1 cellular context compared by ENCODE assay signal in the genomic region with DNA sequence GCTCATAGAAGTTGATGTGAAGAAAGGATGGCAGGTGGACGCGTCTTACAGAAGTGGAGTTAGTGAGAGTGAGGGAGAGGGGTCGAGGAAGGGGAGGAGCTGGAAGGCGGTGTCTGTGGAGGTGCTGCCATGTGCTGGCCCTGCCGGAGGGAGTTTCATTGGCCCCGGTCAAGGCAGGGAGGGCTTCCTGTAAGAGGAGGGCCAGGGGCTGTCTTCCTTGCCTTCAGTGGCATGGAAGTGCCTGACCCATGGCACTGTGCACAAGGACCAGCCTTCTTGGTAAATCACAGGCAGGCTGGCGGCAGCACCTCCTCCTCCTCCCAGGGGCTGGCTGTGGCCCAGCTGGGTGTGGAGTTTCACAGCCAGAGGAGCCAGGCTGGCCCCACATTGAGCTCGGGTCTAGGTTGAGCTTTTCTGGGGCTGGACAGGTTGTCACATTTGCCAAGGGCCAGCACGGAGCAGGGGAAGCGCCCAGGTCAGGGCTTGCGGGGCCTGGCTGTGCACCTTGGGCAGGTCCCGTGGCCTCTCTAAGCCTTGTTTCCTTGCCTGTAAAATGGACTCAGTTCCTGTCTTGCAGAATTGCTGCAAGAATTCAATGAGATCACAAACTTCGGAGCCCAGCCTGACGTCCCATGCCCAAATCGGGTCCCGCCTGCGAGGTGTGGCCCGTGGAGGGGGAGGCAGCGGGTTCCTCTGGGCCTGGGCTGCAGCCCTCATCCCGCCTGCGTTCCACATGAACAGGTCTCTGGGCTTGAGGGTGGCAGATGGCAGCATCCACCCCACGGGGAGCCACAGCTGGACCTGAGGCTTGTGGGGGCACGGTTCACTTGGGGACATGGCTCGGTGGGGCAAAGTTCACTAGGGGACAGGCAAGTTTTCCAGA.
TF ChIP-seq lines count a peak whose summit lies in the region.

No MANE protein-coding gene starts in this region.

TF ChIP-seq in Ishikawa, 13 proteins besides CTCF, POLR2A, EP300 and RAD21 (continued from another document):
- TF ChIP-seq, protein P1, sequence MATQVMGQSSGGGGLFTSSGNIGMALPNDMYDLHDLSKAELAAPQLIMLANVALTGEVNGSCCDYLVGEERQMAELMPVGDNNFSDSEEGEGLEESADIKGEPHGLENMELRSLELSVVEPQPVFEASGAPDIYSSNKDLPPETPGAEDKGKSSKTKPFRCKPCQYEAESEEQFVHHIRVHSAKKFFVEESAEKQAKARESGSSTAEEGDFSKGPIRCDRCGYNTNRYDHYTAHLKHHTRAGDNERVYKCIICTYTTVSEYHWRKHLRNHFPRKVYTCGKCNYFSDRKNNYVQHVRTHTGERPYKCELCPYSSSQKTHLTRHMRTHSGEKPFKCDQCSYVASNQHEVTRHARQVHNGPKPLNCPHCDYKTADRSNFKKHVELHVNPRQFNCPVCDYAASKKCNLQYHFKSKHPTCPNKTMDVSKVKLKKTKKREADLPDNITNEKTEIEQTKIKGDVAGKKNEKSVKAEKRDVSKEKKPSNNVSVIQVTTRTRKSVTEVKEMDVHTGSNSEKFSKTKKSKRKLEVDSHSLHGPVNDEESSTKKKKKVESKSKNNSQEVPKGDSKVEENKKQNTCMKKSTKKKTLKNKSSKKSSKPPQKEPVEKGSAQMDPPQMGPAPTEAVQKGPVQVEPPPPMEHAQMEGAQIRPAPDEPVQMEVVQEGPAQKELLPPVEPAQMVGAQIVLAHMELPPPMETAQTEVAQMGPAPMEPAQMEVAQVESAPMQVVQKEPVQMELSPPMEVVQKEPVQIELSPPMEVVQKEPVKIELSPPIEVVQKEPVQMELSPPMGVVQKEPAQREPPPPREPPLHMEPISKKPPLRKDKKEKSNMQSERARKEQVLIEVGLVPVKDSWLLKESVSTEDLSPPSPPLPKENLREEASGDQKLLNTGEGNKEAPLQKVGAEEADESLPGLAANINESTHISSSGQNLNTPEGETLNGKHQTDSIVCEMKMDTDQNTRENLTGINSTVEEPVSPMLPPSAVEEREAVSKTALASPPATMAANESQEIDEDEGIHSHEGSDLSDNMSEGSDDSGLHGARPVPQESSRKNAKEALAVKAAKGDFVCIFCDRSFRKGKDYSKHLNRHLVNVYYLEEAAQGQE (IDR thresholded peaks at IDR 0.05; ENCODE audit: low read depth): no peak
- TF ChIP-seq TEAD4 (IDR thresholded peaks at IDR 0.05) (no peak), CREB1 (IDR thresholded peaks at IDR 0.05; ENCODE audit: low read depth) (no peak), ZBTB7A (IDR thresholded peaks at IDR 0.05; ENCODE audit: low read depth) (no peak)
